In genomic region chr3:49385617-49386016, GRCh38 we compare ENCODE assay signal across 1 cellular context.
TF ChIP-seq lines count a peak whose summit lies in the region.

No MANE protein-coding gene starts in this region.

TF ChIP-seq in GM12878, 131 proteins besides CTCF, POLR2A, EP300 and RAD21:
- TF ChIP-seq POLR2AphosphoS2 (IDR thresholded peaks at IDR 0.05; ENCODE audit: low read depth, low read length) (no peak), HCFC1 (IDR thresholded peaks at IDR 0.05; ENCODE audit: low read length) (no peak), ZBED1 (IDR thresholded peaks at IDR 0.05; ENCODE audit: borderline replicate concordance) (no peak), RB1 (IDR thresholded peaks at IDR 0.05; ENCODE audit: borderline replicate concordance) (no peak), ZSCAN29 (IDR thresholded peaks at IDR 0.05) (no peak), TCF12 (IDR thresholded peaks at IDR 0.05; ENCODE audit: low read depth, low read length) (no peak), FOXK2 (IDR thresholded peaks at IDR 0.05) (no peak), RAD51 (IDR thresholded peaks at IDR 0.05) (no peak)
- TF ChIP-seq, protein P1, sequence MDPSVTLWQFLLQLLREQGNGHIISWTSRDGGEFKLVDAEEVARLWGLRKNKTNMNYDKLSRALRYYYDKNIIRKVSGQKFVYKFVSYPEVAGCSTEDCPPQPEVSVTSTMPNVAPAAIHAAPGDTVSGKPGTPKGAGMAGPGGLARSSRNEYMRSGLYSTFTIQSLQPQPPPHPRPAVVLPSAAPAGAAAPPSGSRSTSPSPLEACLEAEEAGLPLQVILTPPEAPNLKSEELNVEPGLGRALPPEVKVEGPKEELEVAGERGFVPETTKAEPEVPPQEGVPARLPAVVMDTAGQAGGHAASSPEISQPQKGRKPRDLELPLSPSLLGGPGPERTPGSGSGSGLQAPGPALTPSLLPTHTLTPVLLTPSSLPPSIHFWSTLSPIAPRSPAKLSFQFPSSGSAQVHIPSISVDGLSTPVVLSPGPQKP (IDR thresholded peaks at IDR 0.05; ENCODE audit: low read depth, low read length) = no peak
- TF ChIP-seq, protein P2, sequence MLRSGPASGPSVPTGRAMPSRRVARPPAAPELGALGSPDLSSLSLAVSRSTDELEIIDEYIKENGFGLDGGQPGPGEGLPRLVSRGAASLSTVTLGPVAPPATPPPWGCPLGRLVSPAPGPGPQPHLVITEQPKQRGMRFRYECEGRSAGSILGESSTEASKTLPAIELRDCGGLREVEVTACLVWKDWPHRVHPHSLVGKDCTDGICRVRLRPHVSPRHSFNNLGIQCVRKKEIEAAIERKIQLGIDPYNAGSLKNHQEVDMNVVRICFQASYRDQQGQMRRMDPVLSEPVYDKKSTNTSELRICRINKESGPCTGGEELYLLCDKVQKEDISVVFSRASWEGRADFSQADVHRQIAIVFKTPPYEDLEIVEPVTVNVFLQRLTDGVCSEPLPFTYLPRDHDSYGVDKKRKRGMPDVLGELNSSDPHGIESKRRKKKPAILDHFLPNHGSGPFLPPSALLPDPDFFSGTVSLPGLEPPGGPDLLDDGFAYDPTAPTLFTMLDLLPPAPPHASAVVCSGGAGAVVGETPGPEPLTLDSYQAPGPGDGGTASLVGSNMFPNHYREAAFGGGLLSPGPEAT (IDR thresholded peaks at IDR 0.05; ENCODE audit: low read depth) = no peak
- TF ChIP-seq, protein P3, sequence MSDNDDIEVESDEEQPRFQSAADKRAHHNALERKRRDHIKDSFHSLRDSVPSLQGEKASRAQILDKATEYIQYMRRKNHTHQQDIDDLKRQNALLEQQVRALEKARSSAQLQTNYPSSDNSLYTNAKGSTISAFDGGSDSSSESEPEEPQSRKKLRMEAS (IDR thresholded peaks at IDR 0.05; ENCODE audit: low read depth, low read length) = no peak
